1 cellular context compared by ENCODE assay signal in genomic region chr2:145985517-145985916, GRCh38.
TF ChIP-seq lines count a peak whose summit lies in the region.

No MANE protein-coding gene starts in this region.

TF ChIP-seq in HCT116, 20 proteins besides CTCF, POLR2A, EP300 and RAD21 (continued from another document):
- TF ChIP-seq TCF7L2 (IDR thresholded peaks at IDR 0.05; ENCODE audit: borderline replicate concordance, extremely low read depth, insufficient read depth, insufficient read length), result no peak
- no peak for TF ChIP-seq CBX3 (IDR thresholded peaks at IDR 0.05; ENCODE audit: low read depth)
- no peak for TF ChIP-seq POLR2AphosphoS5 (IDR thresholded peaks at IDR 0.05; ENCODE audit: low read depth, low read length)
- TF ChIP-seq ZBTB33 (IDR thresholded peaks at IDR 0.05; ENCODE audit: extremely low read depth, insufficient replicate concordance, low read length), result no peak
- TF ChIP-seq EGR1 (IDR thresholded peaks at IDR 0.05; ENCODE audit: low read depth), result no peak
- no peak for TF ChIP-seq ZNF274 (IDR thresholded peaks at IDR 0.05; ENCODE audit: low read depth, low read length)
- TF ChIP-seq EZH2phosphoT487 (IDR thresholded peaks at IDR 0.05; ENCODE audit: borderline replicate concordance), result no peak
- no peak for TF ChIP-seq JUND (IDR thresholded peaks at IDR 0.05)
- no peak for TF ChIP-seq EZH2 (IDR thresholded peaks at IDR 0.05)
- TF ChIP-seq MAX (IDR thresholded peaks at IDR 0.05), result no peak
- no peak for TF ChIP-seq CEBPB (IDR thresholded peaks at IDR 0.05; ENCODE audit: low read depth)
- no peak for TF ChIP-seq FOSL1 (IDR thresholded peaks at IDR 0.05; ENCODE audit: low read depth)
TF ChIP-seq in HCT116: peak in this region for 0.
